11 cellular contexts compared by ENCODE assay signal in the genomic region with DNA sequence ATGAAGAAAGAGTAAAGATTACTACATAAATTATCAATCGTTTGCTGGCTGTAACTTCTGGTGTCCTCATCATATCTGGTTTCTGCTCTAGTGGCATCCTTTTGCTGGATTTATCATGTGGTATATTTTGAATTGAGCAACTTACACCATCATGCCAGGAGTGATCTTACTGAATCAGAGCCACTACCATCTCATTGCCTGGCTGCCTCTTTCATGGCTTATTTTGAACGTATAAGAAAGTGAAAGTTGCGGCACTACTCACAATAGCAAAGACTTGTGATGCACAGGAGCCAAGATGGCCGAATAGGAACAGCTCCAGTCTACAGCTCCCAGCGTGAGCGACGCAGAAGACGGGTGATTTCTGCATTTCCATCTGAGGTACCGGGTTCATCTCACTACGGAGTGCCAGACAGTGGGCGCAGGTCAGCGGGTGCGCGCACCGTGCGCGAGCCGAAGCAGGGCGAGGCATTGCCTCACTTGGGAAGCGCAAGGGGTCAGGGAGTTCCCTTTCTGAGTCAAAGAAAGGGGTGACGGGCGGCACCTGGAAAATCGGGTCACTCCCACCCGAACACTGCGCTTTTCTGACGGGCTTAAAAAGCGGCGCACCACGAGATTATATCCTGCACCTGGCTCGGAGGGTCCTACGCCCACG. TPM values are rescaled to one million over a fixed set of nuclear protein-coding genes. Genes with fewer than 3 reads are reported as not detected.
DNase-seq lines count a peak whose midpoint lies in the region; TF ChIP-seq lines count a peak whose summit lies in the region.
"Not testable (repeated sequence)": the region's sequence is repeated elsewhere in the genome, so short reads cannot be mapped to it uniquely, and the experiment has no call there.
"Had no signal": no experiment of that assay in that cellular context is flagged by ENCODE, and none has a peak within 500 bp of the region (broad histone marks: within the 10 kb centered on the region; RNA-seq: fewer than 3 reads in every experiment).

No MANE protein-coding gene starts in this region.

- peak overlapping the region; percentile 58 for H3K4me3 ChIP-seq in HUES6 (ENCODE audit: low read depth, low read length)
- not testable (repeated sequence) for H3K4me3 ChIP-seq in OCI-LY1 (ENCODE audit: low read depth, low read length, poor library complexity, severe bottlenecking); hepatocyte

- H3K9ac ChIP-seq in HUES6 (ENCODE audit: low read length): peak overlapping the region; percentile 52
- not testable (repeated sequence) for H3K9ac ChIP-seq in OCI-LY1 (ENCODE audit: low read length)

- H2AFZ ChIP-seq in OCI-LY1 (ENCODE audit: low read length): 0 out of 2 replicates have a peak overlapping the region, but pooled peaks have one; percentile 70
- not testable (repeated sequence) for H2AFZ ChIP-seq in hepatocyte

- TF ChIP-seq CTCF in OCI-LY1 (IDR thresholded peaks at IDR 0.05; ENCODE audit: low read length); chondrocyte (IDR thresholded peaks at IDR 0.05); hepatocyte (IDR thresholded peaks at IDR 0.05; ENCODE audit: poor library complexity); neural crest cell (conservative IDR thresholded peaks at IDR 0.05): not testable (repeated sequence)

- H3K4me2 ChIP-seq in OCI-LY1 (ENCODE audit: low read length): not testable (repeated sequence)
- peak overlapping the region; percentile 51 for H3K4me2 ChIP-seq in hepatocyte

- H3K9me3 Mint-ChIP-seq in chondrocyte (ENCODE audit: low read depth); neural crest cell: not testable (repeated sequence)

- H3K27ac ChIP-seq in HUES6 (ENCODE audit: low read depth, low read length); OCI-LY1 (ENCODE audit: low read depth, low read length, poor library complexity, severe bottlenecking): not testable (repeated sequence)
- peak overlapping the region; percentile 14 for H3K27ac ChIP-seq in hepatocyte

- peaks cover 19% of the 10 kb centered on the region for H3K4me1 Mint-ChIP-seq in chondrocyte (ENCODE audit: low read depth)
- peaks cover 14% of the 10 kb centered on the region for H3K4me1 Mint-ChIP-seq in neural crest cell

- not testable (repeated sequence) for H3K9me3 ChIP-seq in HUES6 (ENCODE audit: control insufficient read depth, insufficient read depth, low read depth, low read length); OCI-LY1 (ENCODE audit: low read length); hepatocyte (ENCODE audit: low read depth)

- H3K27me3 Mint-ChIP-seq in chondrocyte (ENCODE audit: low read depth); neural crest cell (ENCODE audit: low read depth): not testable (repeated sequence)

- not testable (repeated sequence) for H3K36me3 ChIP-seq in HUES6 (ENCODE audit: control insufficient read depth, insufficient read depth, low read length); OCI-LY1 (ENCODE audit: insufficient read depth, low read length); hepatocyte (replicated peaks; ENCODE audit: insufficient read depth, low read depth)

- H3K27me3 ChIP-seq in HUES6 (ENCODE audit: control insufficient read depth, insufficient read depth, low read length); OCI-LY1 (ENCODE audit: insufficient read depth, low read length); hepatocyte: not testable (repeated sequence)

- 59% methylated on average over 30 of the region's 32 CpGs for WGBS in hepatocyte (ENCODE audit: low lambda C conversion rate, missing lambda C conversion rate)

- H3K27ac Mint-ChIP-seq in chondrocyte (ENCODE audit: unreplicated experiment): peak overlapping the region; percentile 36
- H3K27ac Mint-ChIP-seq in neural crest cell (ENCODE audit: unreplicated experiment): peak overlapping the region; percentile 96

- not testable (repeated sequence) for H3K79me2 ChIP-seq in OCI-LY1 (ENCODE audit: insufficient read depth, low read length); hepatocyte

- not testable (repeated sequence) for H3K36me3 Mint-ChIP-seq in chondrocyte (ENCODE audit: low read depth); neural crest cell (ENCODE audit: low read depth)

- H3F3A ChIP-seq in OCI-LY1 (ENCODE audit: insufficient read depth, low read length): not testable (repeated sequence)

- DNase-seq in DMS53 (lab: John Stamatoyannopoulos, UW) (peak; percentile 71), NCI-H146 (lab: John Stamatoyannopoulos, UW) (peak; percentile 58)
- not testable (repeated sequence) for DNase-seq in chondrocyte (ENCODE audit: low spot score); hepatocyte (ENCODE audit: low spot score); neural crest cell (ENCODE audit: low read depth, low spot score)

- H3K4me1 ChIP-seq in HUES6 (ENCODE audit: control insufficient read depth, insufficient read depth, low read length); OCI-LY1 (ENCODE audit: insufficient read depth, low read length, severe bottlenecking); hepatocyte (ENCODE audit: insufficient read depth): not testable (repeated sequence)

- peak overlapping the region; percentile 67 for H3K4me3 Mint-ChIP-seq in chondrocyte (ENCODE audit: unreplicated experiment)
- peak overlapping the region; percentile 90 for H3K4me3 Mint-ChIP-seq in neural crest cell

- not testable (repeated sequence) for H4K20me1 ChIP-seq in OCI-LY1 (ENCODE audit: insufficient read depth, low read length); hepatocyte (ENCODE audit: insufficient read depth, poor library complexity, severe bottlenecking)

- not testable (repeated sequence) for H3K9me2 ChIP-seq in OCI-LY1 (ENCODE audit: low read depth, low read length); hepatocyte (replicated peaks; ENCODE audit: insufficient read depth)

RNA-seq across cellular contexts. Expression of a gene that starts 29.0 kb away (rescaled TPM):
- total RNA-seq in chondrocyte (98.5 to 258 TPM (median 102 TPM) in 3 replicates), hepatocyte (29.9 and 36.7 TPM in 2 replicates), neural crest cell (0.30 and 0.44 TPM in 2 replicates)
- 25.2 and 36.5 TPM in 2 replicates for polyA plus RNA-seq in hepatocyte
- total RNA-seq: CD4-positive, alpha-beta T cell; HepG2; NCI-H460; PC-9 had no signal
- polyA plus RNA-seq: HepG2 had no signal

Comparison
In these comparisons a context has a peak if more than half of its experiments do, and no peak if none do; other contexts are left out.
1. RNA of a gene that starts 29.0 kb away (total RNA-seq): 98.5 to 258 TPM in chondrocyte and 29.9 to 36.7 TPM in hepatocyte; 0.30 to 0.44 TPM in neural crest cell; every median in the first group is over 10 times any median in the second.